16 cellular contexts compared by ENCODE assay signal in genomic region chr2:225013432-225014048, GRCh38. TPM values are rescaled to one million over a fixed set of nuclear protein-coding genes. Genes with fewer than 3 reads are reported as not detected.
DNase-seq lines count a peak whose midpoint lies in the region; ATAC-seq lines count a peak whose summit lies in the region.
"Had no signal": no experiment of that assay in that cellular context is flagged by ENCODE, and none has a peak within 500 bp of the region (broad histone marks: within the 10 kb centered on the region; RNA-seq: fewer than 3 reads in every experiment).

No MANE protein-coding gene starts in this region.

- CTCF ChIA-PET in naive thymus-derived CD4-positive, alpha-beta T cell (lab: Charles Lee) = interaction anchor here (4.8 kb wide), 1 partner anchor 11 kb away, joined by 18 read pairs; no protein-coding TSS in a partner anchor

- POLR2A ChIA-PET in naive thymus-derived CD4-positive, alpha-beta T cell (lab: Charles Lee) = interaction anchor here (0.5 to 2.5 kb wide), 4 partner anchors 9 to 1779 kb away, joined by 3 to 10 read pairs (median 3); no protein-coding TSS in a partner anchor

- H3F3A ChIP-seq in GM23248 (ENCODE audit: insufficient read depth) = peaks cover 49% of the 10 kb centered on the region

- H2AFZ ChIP-seq in GM23248 = no peak overlapping the region

- H3K27me3 ChIP-seq in CD4-positive, CD25-positive, alpha-beta regulatory T cell (ENCODE audit: control insufficient read depth, insufficient read depth, low read length) = no peaks in the 10 kb centered on the region
- no peaks in the 10 kb centered on the region for H3K27me3 ChIP-seq in GM23248 (replicated peaks; ENCODE audit: insufficient read depth)
- no peaks in the 10 kb centered on the region for H3K27me3 ChIP-seq in naive thymus-derived CD4-positive, alpha-beta T cell (ENCODE audit: control insufficient read depth in 2 of 2, insufficient read depth in 2 of 2, low read length in 2 of 2)
- H3K27me3 ChIP-seq: adrenal gland; BLaER1 treated with 17β-estradiol and CSF1 and Interleukin-3, amounts not matched to agents 10 nM and 100 nM had no signal

- peak overlapping the region; percentile 34 to 39 (median 38) for H3K27ac Mint-ChIP-seq in CD4-positive, CD25-positive, alpha-beta regulatory T cell
- peak overlapping the region; percentile 19 to 54 for H3K27ac Mint-ChIP-seq in activated naive CD4-positive, alpha-beta T cell treated with anti-CD3 and anti-CD28 coated beads, Interleukin-2, amount 50 U/mL, for 72 hours
- H3K27ac Mint-ChIP-seq in naive thymus-derived CD4-positive, alpha-beta T cell = peak overlapping the region in 8 of 9 donors; percentile 8 to 88 (median 67)

- no peaks in the 10 kb centered on the region for H3K36me3 ChIP-seq in CD4-positive, CD25-positive, alpha-beta regulatory T cell (ENCODE audit: control insufficient read depth, insufficient read depth, low read length)
- H3K36me3 ChIP-seq in GM23248 (ENCODE audit: low read depth) = no peaks in the 10 kb centered on the region
- no peaks in the 10 kb centered on the region for H3K36me3 ChIP-seq in naive thymus-derived CD4-positive, alpha-beta T cell (ENCODE audit: control insufficient read depth in 2 of 3, insufficient read depth in 3 of 3, low read length in 3 of 3)
- H3K36me3 ChIP-seq: adrenal gland; BLaER1 treated with 17β-estradiol and CSF1 and Interleukin-3, amounts not matched to agents 10 nM and 100 nM had no signal

- H3K27me3 Mint-ChIP-seq in CD4-positive, CD25-positive, alpha-beta regulatory T cell = no peaks in the 10 kb centered on the region
- no peaks in the 10 kb centered on the region for H3K27me3 Mint-ChIP-seq in naive thymus-derived CD4-positive, alpha-beta T cell

- no peak overlapping the region for H3K4me3 Mint-ChIP-seq in CD4-positive, CD25-positive, alpha-beta regulatory T cell
- H3K4me3 Mint-ChIP-seq in naive thymus-derived CD4-positive, alpha-beta T cell = peak overlapping the region in 4 of 10 donors; percentile 0 to 58 (median 29)

- DNase-seq in CD4-positive, CD25-positive, alpha-beta regulatory T cell = no peak
- DNase-seq in GM23248 (no peak), HuH-7 (ENCODE audit: low spot score) (no peak), superior temporal gyrus (ENCODE audit: extremely low spot score) (no peak), left lobe of liver (ENCODE audit: low spot score) (no peak)
- no peak for DNase-seq in activated naive CD4-positive, alpha-beta T cell treated with anti-CD3 and anti-CD28 coated beads, Interleukin-2, amount 50 U/mL, for 72 hours (ENCODE audit: low spot score in 2 of 2)
- no peak for DNase-seq in naive thymus-derived CD4-positive, alpha-beta T cell
- DNase-seq: activated CD4-positive, alpha-beta T cell treated with anti-CD3 and anti-CD28 coated beads for 1 hour; adrenal gland; dermis blood vessel endothelial cell; GDM1; NCI-H1930; stimulated activated CD4-positive, alpha-beta T cell treated with anti-CD3 and anti-CD28 coated beads, Interleukin-2, amount 100 ng/mL, for 24 hours; stimulated activated naive CD4-positive, alpha-beta T cell treated with Interleukin-2 at 50 U/mL for 16 hours had no signal

- H3K27ac ChIP-seq in CD4-positive, CD25-positive, alpha-beta regulatory T cell (ENCODE audit: insufficient read depth, low read length, poor library complexity, severe bottlenecking) = no peak overlapping the region
- 0 out of 2 replicates have a peak overlapping the region, but pooled peaks have one; percentile 2 for H3K27ac ChIP-seq in GM23248
- H3K27ac ChIP-seq in naive thymus-derived CD4-positive, alpha-beta T cell (ENCODE audit: low read depth, low read length) = peak overlapping the region; percentile 36
- H3K27ac ChIP-seq: BLaER1 treated with 17β-estradiol and CSF1 and Interleukin-3, amounts not matched to agents 10 nM and 100 nM had no signal

- H4K20me1 ChIP-seq in GM23248 (ENCODE audit: insufficient read depth) = no peaks in the 10 kb centered on the region

- H3K4me2 ChIP-seq in GM23248 (ENCODE audit: unreplicated experiment) = no peak overlapping the region

- no peaks in the 10 kb centered on the region for H3K9me2 ChIP-seq in GM23248 (ENCODE audit: insufficient read depth)

- peaks cover 7% of the 10 kb centered on the region for H3K4me1 ChIP-seq in CD4-positive, CD25-positive, alpha-beta regulatory T cell (ENCODE audit: control insufficient read depth, insufficient read depth, low read length, poor library complexity, severe bottlenecking)
- H3K4me1 ChIP-seq in GM23248 (ENCODE audit: insufficient read depth) = peaks cover 47% of the 10 kb centered on the region
- peaks cover 6 to 32% of the 10 kb centered on the region in 2 donors for H3K4me1 ChIP-seq in naive thymus-derived CD4-positive, alpha-beta T cell (ENCODE audit: control insufficient read depth in 2 of 2, insufficient read depth in 2 of 2, low read length in 2 of 2)

- H3K9me3 ChIP-seq in CD4-positive, CD25-positive, alpha-beta regulatory T cell (ENCODE audit: control insufficient read depth in 2 of 2, low read length in 2 of 2) = no peaks in the 10 kb centered on the region
- H3K9me3 ChIP-seq in GM23248 (ENCODE audit: low read depth) = no peaks in the 10 kb centered on the region
- no peaks in the 10 kb centered on the region for H3K9me3 ChIP-seq in naive thymus-derived CD4-positive, alpha-beta T cell (ENCODE audit: control insufficient read depth in 2 of 3, low read length in 3 of 3)
- H3K9me3 ChIP-seq: adrenal gland; BLaER1 treated with 17β-estradiol and CSF1 and Interleukin-3, amounts not matched to agents 10 nM and 100 nM had no signal

- H3K9ac ChIP-seq in GM23248 = no peak overlapping the region
- H3K9ac ChIP-seq: BLaER1 treated with 17β-estradiol and CSF1 and Interleukin-3, amounts not matched to agents 10 nM and 100 nM had no signal

- 94 to 97% methylated on average over 2 of the region's 2 CpGs for WGBS in GM23248 (ENCODE audit: low coverage in 1 of 2, low lambda C conversion rate in 2 of 2, missing lambda C conversion rate in 2 of 2), 2 experiments

- in situ Hi-C loops in GM23248 (cut with MboI) = no loop called here

- H3K36me3 Mint-ChIP-seq in CD4-positive, CD25-positive, alpha-beta regulatory T cell = peaks cover 3% of the 10 kb centered on the region
- H3K36me3 Mint-ChIP-seq in activated naive CD4-positive, alpha-beta T cell treated with anti-CD3 and anti-CD28 coated beads, Interleukin-2, amount 50 U/mL, for 72 hours = no peaks in the 10 kb centered on the region
- H3K36me3 Mint-ChIP-seq in naive thymus-derived CD4-positive, alpha-beta T cell = peaks cover 0 to 15% (median 4%) of the 10 kb centered on the region in 5 donors

- H3K4me3 ChIP-seq in CD4-positive, CD25-positive, alpha-beta regulatory T cell (ENCODE audit: low read depth, low read length) = no peak overlapping the region
- H3K4me3 ChIP-seq in GM23248 = no peak overlapping the region
- H3K4me3 ChIP-seq in naive thymus-derived CD4-positive, alpha-beta T cell (ENCODE audit: low read length) = no peak overlapping the region
- H3K4me3 ChIP-seq: adrenal gland; BLaER1 treated with 17β-estradiol and CSF1 and Interleukin-3, amounts not matched to agents 10 nM and 100 nM had no signal

- no peak for ATAC-seq in CD4-positive, CD25-positive, alpha-beta regulatory T cell (ENCODE audit: low read depth in 2 of 2)
- no peak for ATAC-seq in activated naive CD4-positive, alpha-beta T cell treated with anti-CD3 and anti-CD28 coated beads, Interleukin-2, amount 50 U/mL, for 72 hours
- ATAC-seq in naive thymus-derived CD4-positive, alpha-beta T cell = no peak
- no peak for ATAC-seq in left lobe of liver
- ATAC-seq in HG03521 (IDR thresholded peaks at IDR 0.05; ENCODE audit: unreplicated experiment) = no peak

- H3K4me1 Mint-ChIP-seq in CD4-positive, CD25-positive, alpha-beta regulatory T cell = peaks cover 38 to 73% (median 59%) of the 10 kb centered on the region in 4 donors
- H3K4me1 Mint-ChIP-seq in naive thymus-derived CD4-positive, alpha-beta T cell = peaks cover 49 to 92% (median 87%) of the 10 kb centered on the region in 7 donors

- intact Hi-C loops in naive thymus-derived CD4-positive, alpha-beta T cell (cut with micrococcal nuclease) = no loop called here

- H3K9me3 Mint-ChIP-seq in CD4-positive, CD25-positive, alpha-beta regulatory T cell = no peaks in the 10 kb centered on the region
- H3K9me3 Mint-ChIP-seq in activated naive CD4-positive, alpha-beta T cell treated with anti-CD3 and anti-CD28 coated beads, Interleukin-2, amount 50 U/mL, for 72 hours = no peaks in the 10 kb centered on the region
- no peaks in the 10 kb centered on the region for H3K9me3 Mint-ChIP-seq in naive thymus-derived CD4-positive, alpha-beta T cell

- peaks cover 92% of the 10 kb centered on the region for H3K79me2 ChIP-seq in GM23248 (ENCODE audit: insufficient read depth)

RNA-seq across cellular contexts. Expression of gene DOCK10, which starts 28.7 kb away (rescaled TPM):
- 222 TPM for total RNA-seq in CD4-positive, CD25-positive, alpha-beta regulatory T cell
- 10 to 100 TPM; 28.3 to 47.7 (median 34.9) TPM for polyA plus RNA-seq in CD4-positive, CD25-positive, alpha-beta regulatory T cell
- 19.2 and 20.5 TPM in 2 replicates for total RNA-seq in GM23248 (2014; rRNA removed; shearing (Covaris generic))
- polyA plus RNA-seq in GM23248 (2016; fragmentation: Nextera tagmentation; extraction: Ambion mirVana) = 6.1 and 8.5 TPM in 2 replicates
- total RNA-seq in activated naive CD4-positive, alpha-beta T cell treated with anti-CD3 and anti-CD28 coated beads, Interleukin-2, amount 50 U/mL, for 72 hours = 100 to 1,000 TPM; 173 to 197 TPM
- total RNA-seq in naive thymus-derived CD4-positive, alpha-beta T cell = 100 to 1,000 TPM; 200 to 275 (median 231) TPM
- 10 to 100 TPM; 64.2 to 71.2 TPM for polyA plus RNA-seq in naive thymus-derived CD4-positive, alpha-beta T cell
- total RNA-seq in left lobe of liver = 6.0 TPM
